In the genomic region with DNA sequence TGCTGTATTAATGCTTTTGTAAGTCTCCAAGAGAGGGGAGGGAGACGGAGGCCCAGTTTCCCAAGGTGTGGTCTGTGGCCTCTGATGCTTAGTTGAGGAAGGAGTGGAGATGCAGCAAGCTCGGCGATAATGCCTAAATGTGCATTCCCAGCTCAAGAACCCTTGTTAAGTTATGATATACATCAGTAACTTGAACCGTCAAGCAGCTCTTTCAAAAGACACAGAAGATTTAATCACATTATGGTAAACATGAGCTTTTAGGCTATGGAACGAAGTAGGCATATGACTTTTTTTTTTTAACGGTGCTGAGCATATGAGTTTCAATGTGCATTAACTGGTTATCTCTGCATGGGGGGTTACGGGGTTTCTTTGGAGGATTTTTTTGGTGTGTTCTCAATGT, we compare ENCODE assay signal across 22 cellular contexts. TPM values are rescaled to one million over a fixed set of nuclear protein-coding genes. Genes with fewer than 3 reads are reported as not detected.
DNase-seq lines count a peak whose midpoint lies in the region; ATAC-seq and TF ChIP-seq lines count a peak whose summit lies in the region.
"Had no signal": no experiment of that assay in that cellular context is flagged by ENCODE, and none has a peak within 500 bp of the region (broad histone marks: within the 10 kb centered on the region; RNA-seq: fewer than 3 reads in every experiment).

No MANE protein-coding gene starts in this region.

- peaks cover 85% of the 10 kb centered on the region for H3K36me3 Mint-ChIP-seq in activated T-helper 17 cell treated with anti-CD3 and anti-CD28 coated beads, Interleukin-2, amount 50 U/mL, for 72 hours (ENCODE audit: low read depth)
- H3K36me3 Mint-ChIP-seq in nephron progenitor cell (ENCODE audit: low read depth) = peaks cover 68% of the 10 kb centered on the region

- 92 to 95% methylated on average over 7 of the region's 7 CpGs for WGBS in lower leg skin, 2 donors

- H3K27ac Mint-ChIP-seq in activated T-helper 17 cell treated with anti-CD3 and anti-CD28 coated beads, Interleukin-2, amount 50 U/mL, for 72 hours = peak overlapping the region; percentile 20
- peak overlapping the region; percentile 81 for H3K27ac Mint-ChIP-seq in nephron progenitor cell
- H3K27ac Mint-ChIP-seq: CD4-positive, alpha-beta T cell; HFFc6 had no signal

- ATAC-seq in activated T-helper 17 cell treated with anti-CD3 and anti-CD28 coated beads, Interleukin-2, amount 50 U/mL, for 72 hours (replicated peaks) = no peak
- ATAC-seq: A549 had no signal

- TF ChIP-seq CTCF in nephron progenitor cell (IDR thresholded peaks at IDR 0.05) (no peak), lower leg skin (IDR thresholded peaks at IDR 0.05) (no peak)

- DNase-seq in SK-N-DZ (ENCODE audit: low spot score) (peak; percentile 77), nephron progenitor cell (no peak), lower leg skin (ENCODE audit: low spot score in 2 of 2) (no peak), COR-L47 (lab: John Stamatoyannopoulos, UW) (no peak)
- DNase-seq in stimulated activated naive CD4-positive, alpha-beta T cell treated with Interleukin-2 at 50 U/mL for 16 hours (lab: John Stamatoyannopoulos, UW) = no peak
- DNase-seq: 8988T; ACHN; AML-193; BE2C; Calu3; CD4-positive, alpha-beta T cell; CD8-positive, alpha-beta memory T cell; DMS53; DMS79 treated with DMSO at 0.1 percent for 48 hours; GF-D8; GOT3; HFFc6 had no signal

- H3K9me3 Mint-ChIP-seq in activated T-helper 17 cell treated with anti-CD3 and anti-CD28 coated beads, Interleukin-2, amount 50 U/mL, for 72 hours = no peaks in the 10 kb centered on the region
- no peaks in the 10 kb centered on the region for H3K9me3 Mint-ChIP-seq in nephron progenitor cell
- H3K9me3 Mint-ChIP-seq: CD14-positive monocyte; CD4-positive, alpha-beta T cell; CD8-positive, alpha-beta memory T cell; HFFc6 had no signal

- H3K4me1 Mint-ChIP-seq in activated T-helper 17 cell treated with anti-CD3 and anti-CD28 coated beads, Interleukin-2, amount 50 U/mL, for 72 hours = no peaks in the 10 kb centered on the region
- H3K4me1 Mint-ChIP-seq in nephron progenitor cell = no peaks in the 10 kb centered on the region
- H3K4me1 Mint-ChIP-seq: CD14-positive monocyte; CD8-positive, alpha-beta memory T cell had no signal

- no peak overlapping the region for H3K4me3 Mint-ChIP-seq in activated T-helper 17 cell treated with anti-CD3 and anti-CD28 coated beads, Interleukin-2, amount 50 U/mL, for 72 hours
- H3K4me3 Mint-ChIP-seq in nephron progenitor cell = no peak overlapping the region
- H3K4me3 Mint-ChIP-seq: CD14-positive monocyte; CD4-positive, alpha-beta T cell; CD8-positive, alpha-beta memory T cell; HFFc6 had no signal

- TF ChIP-seq POLR2A in lower leg skin (IDR thresholded peaks at IDR 0.05) = no peak

- no peaks in the 10 kb centered on the region for H3K27me3 Mint-ChIP-seq in activated T-helper 17 cell treated with anti-CD3 and anti-CD28 coated beads, Interleukin-2, amount 50 U/mL, for 72 hours
- no peaks in the 10 kb centered on the region for H3K27me3 Mint-ChIP-seq in nephron progenitor cell (ENCODE audit: low read depth, poor library complexity)
- H3K27me3 Mint-ChIP-seq: CD4-positive, alpha-beta T cell; CD8-positive, alpha-beta memory T cell had no signal

- no peak overlapping the region for H3K4me3 ChIP-seq in lower leg skin (ENCODE audit: low read depth, poor library complexity, severe bottlenecking)
- H3K4me3 ChIP-seq: A549; BLaER1 treated with 17β-estradiol and CSF1 and Interleukin-3, amounts not matched to agents 10 nM and 100 nM; HAP-1 had no signal

- intact Hi-C loops in lower leg skin (cut with DNase I; ENCODE audit: low total_unique reads) = no loop called here

RNA-seq across cellular contexts. Expression of a gene that starts 22.3 kb away (rescaled TPM):
- 31.9 and 33.4 TPM in 2 replicates for polyA plus RNA-seq in SK-N-DZ (2014; cell fraction: cytosol; rRNA removed)
- 15.2 and 17.9 TPM in 2 replicates for polyA plus RNA-seq in SK-N-DZ (2014; cell fraction: nucleus; rRNA removed)
- total RNA-seq in activated T-helper 17 cell treated with anti-CD3 and anti-CD28 coated beads, Interleukin-2, amount 50 U/mL, for 72 hours = 10 to 100 TPM; 53.6 TPM
- total RNA-seq in lower leg skin = 10 to 100 TPM; 28.6 to 44.3 (median 30.8) TPM

RNA-seq across cellular contexts. Expression of a gene that starts 26.4 kb away (rescaled TPM):
- 41.0 and 44.2 TPM in 2 replicates for polyA plus RNA-seq in SK-N-DZ (2014; cell fraction: cytosol; rRNA removed)
- 129 and 152 TPM in 2 replicates for polyA plus RNA-seq in SK-N-DZ (2014; cell fraction: nucleus; rRNA removed)
- total RNA-seq in activated T-helper 17 cell treated with anti-CD3 and anti-CD28 coated beads, Interleukin-2, amount 50 U/mL, for 72 hours = 10 to 100 TPM; 49.4 to 66.2 TPM
- 10 to 100 TPM; 15.0 to 22.1 (median 18.0) TPM for total RNA-seq in lower leg skin
